1 cellular context compared by ENCODE assay signal in the genomic region with DNA sequence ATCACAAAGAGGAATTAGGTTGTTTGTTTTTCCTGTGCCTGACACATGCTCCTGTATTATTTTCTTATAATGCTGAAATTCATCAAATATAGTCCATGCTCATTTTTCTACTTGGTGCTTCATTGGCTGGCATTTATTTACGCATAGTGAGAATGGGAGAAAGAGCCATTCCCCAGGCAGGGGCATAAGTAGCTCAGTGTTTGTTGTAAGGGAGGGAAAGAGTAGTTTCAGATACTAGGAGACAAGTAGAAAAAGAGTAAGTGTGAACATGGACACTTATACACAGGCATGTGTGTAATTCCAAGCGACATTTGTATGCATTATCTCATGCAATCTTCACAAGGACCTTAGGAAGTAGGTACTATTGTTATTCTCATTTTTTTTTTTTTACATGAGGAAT.
TF ChIP-seq lines count a peak whose summit lies in the region.

No MANE protein-coding gene starts in this region.

TF ChIP-seq in H1, 55 proteins besides CTCF, POLR2A, EP300 and RAD21:
- TF ChIP-seq KDM1A (IDR thresholded peaks at IDR 0.05; ENCODE audit: borderline replicate concordance, low read length) (no peak), CTBP2 (IDR thresholded peaks at IDR 0.05; ENCODE audit: borderline replicate concordance, insufficient read depth, insufficient read length, low read length) (no peak), SP2 (IDR thresholded peaks at IDR 0.05; ENCODE audit: low read length) (no peak), SIRT6 (IDR thresholded peaks at IDR 0.05; ENCODE audit: low read length) (no peak), TCF12 (IDR thresholded peaks at IDR 0.05; ENCODE audit: low read depth, low read length) (no peak), PHF8 (conservative IDR thresholded peaks at IDR 0.05; ENCODE audit: low read depth, low read length) (no peak), MAFK (IDR thresholded peaks at IDR 0.05; ENCODE audit: low read depth, low read length) (no peak)
- TF ChIP-seq, protein P1, sequence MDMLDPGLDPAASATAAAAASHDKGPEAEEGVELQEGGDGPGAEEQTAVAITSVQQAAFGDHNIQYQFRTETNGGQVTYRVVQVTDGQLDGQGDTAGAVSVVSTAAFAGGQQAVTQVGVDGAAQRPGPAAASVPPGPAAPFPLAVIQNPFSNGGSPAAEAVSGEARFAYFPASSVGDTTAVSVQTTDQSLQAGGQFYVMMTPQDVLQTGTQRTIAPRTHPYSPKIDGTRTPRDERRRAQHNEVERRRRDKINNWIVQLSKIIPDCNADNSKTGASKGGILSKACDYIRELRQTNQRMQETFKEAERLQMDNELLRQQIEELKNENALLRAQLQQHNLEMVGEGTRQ (IDR thresholded peaks at IDR 0.05; ENCODE audit: low read length) = no peak
